8 cellular contexts compared by ENCODE assay signal in genomic region chr5:82174128-82174918, GRCh38.
DNase-seq lines count a peak whose midpoint lies in the region; FAIRE-seq and TF ChIP-seq lines count a peak whose summit lies in the region.

No MANE protein-coding gene starts in this region.

- TF ChIP-seq CTCF in GM12873 (IDR thresholded peaks at IDR 0.05; ENCODE audit: insufficient read depth, low read depth, low read length, missing control alignments) (peak; percentile 72), ascending aorta (IDR thresholded peaks at IDR 0.05) (peak in 2 of 3 experiments; percentile 13 to 47)

- no peak for TF ChIP-seq POLR2A in H54 (IDR thresholded peaks at IDR 0.05; ENCODE audit: low read depth, low read length)

- H3K9me3 ChIP-seq in ascending aorta = no peaks in the 10 kb centered on the region

- H3K27ac ChIP-seq in ascending aorta = no peak overlapping the region

- FAIRE-seq in H54 (lab: Jason Lieb, UNC) = peak; percentile 15

- no peaks in the 10 kb centered on the region for H3K36me3 ChIP-seq in ascending aorta

- H3K4me1 ChIP-seq in ascending aorta = no peaks in the 10 kb centered on the region

- no peak overlapping the region for H3K4me3 ChIP-seq in ascending aorta

- DNase-seq in H54 (ENCODE audit: insufficient read length, low spot score) (peak; percentile 8), Kasumi-1 (lab: John Stamatoyannopoulos, UW) (peak; percentile 64 to 67), T-helper 1 cell (peak; percentile 7 to 47 (median 24)), ascending aorta (ENCODE audit: low spot score in 2 of 2) (peak in 1 of 2 donors; percentile 64), iPS-NIHi7 (ENCODE audit: extremely low spot score) (peak; percentile 73), cerebellar nuclear complex (lab: John Stamatoyannopoulos, UW) (no peak)
- DNase-seq in stimulated activated CD4-positive, alpha-beta T cell treated with anti-CD3 and anti-CD28 coated beads, Interleukin-2, amount 100 ng/mL, for 24 hours = peak; percentile 71 to 82

- no peaks in the 10 kb centered on the region for H3K27me3 ChIP-seq in ascending aorta

- intact Hi-C loops in ascending aorta (cut with DNase I) = no loop called here

Comparison
In these comparisons a context has a peak if more than half of its experiments do, and no peak if none do; other contexts are left out.
1. DNase-seq: peak in H54 (single experiment), Kasumi-1 (2 of 2), T-helper 1 cell (5 of 5), iPS-NIHi7 (single experiment) and stimulated activated CD4-positive, alpha-beta T cell treated with anti-CD3 and anti-CD28 coated beads, Interleukin-2, amount 100 ng/mL, for 24 hours (2 of 2); none in cerebellar nuclear complex (0 of 2).